Comparison of ENCODE assay signal across 16 cellular contexts in the genomic region with DNA sequence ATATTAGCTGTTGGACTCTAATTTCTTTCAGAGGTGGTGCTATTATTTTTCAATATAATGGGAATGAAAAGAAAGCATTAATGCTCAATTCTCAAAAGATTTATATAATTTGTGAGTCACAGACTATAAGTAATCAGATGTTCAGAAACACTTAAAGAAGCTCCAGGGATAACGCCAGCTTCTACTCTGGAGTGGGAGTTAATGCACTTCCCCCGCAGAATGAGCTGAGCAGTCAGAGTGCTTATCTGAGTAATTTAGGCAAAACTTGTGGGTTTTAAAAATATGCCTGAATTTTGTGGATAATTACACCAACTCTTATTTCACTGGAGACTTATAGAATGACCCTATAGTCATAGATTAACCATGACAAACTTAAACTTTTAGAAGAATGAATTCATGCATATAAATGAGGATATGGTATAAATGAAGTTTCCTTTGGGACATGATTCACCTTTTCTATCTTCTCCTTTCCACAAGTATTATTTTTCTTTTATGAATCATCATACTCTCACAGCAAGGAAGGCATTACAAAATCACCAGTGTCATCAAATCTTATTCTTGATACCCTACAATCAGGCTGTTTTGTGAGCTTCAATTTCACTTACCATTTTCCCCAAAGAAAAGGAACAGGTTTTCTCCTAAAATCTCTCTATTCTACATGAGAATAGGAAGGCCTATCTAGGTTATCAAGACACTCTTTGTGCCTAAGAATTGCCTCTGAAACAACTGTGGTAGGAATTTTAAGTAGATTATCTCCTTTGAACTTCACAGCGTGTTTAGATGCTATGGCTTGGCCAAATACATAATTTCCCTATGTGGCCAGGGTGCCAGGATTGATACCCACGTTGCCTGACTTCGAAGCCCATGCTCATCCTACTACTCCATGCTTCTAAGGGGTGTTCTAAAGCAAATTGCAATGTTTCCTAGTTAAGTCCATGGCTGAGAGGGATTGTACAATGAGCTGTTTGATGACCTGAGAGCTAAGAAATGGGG.
DNase-seq lines count a peak whose midpoint lies in the region; ATAC-seq, FAIRE-seq and TF ChIP-seq lines count a peak whose summit lies in the region.
"Had no signal": no experiment of that assay in that cellular context is flagged by ENCODE, and none has a peak within 500 bp of the region (broad histone marks: within the 10 kb centered on the region; RNA-seq: fewer than 3 reads in every experiment).

No MANE protein-coding gene starts in this region.

- BruUV-seq in HepG2 (replicated peaks; lab: Mats Ljungman, UMichigan), result no TSS peak

- DNase-seq in HepG2 (ENCODE audit: low spot score), result no peak
- no peak for DNase-seq in right lobe of liver
- peak; percentile 45 for DNase-seq in astrocyte of the cerebellum (ENCODE audit: low read depth)
- peak; percentile 84 for DNase-seq in kidney glomerular epithelial cell (lab: John Stamatoyannopoulos, UW)
- no peak for DNase-seq in MM.1S
- no peak for DNase-seq in testis
- no peak for DNase-seq in MG63
- no peak for DNase-seq in NCI-H82 treated with DMSO at 0.1 percent for 48 hours (lab: John Stamatoyannopoulos, UW; ENCODE audit: unreplicated experiment)
- DNase-seq: activated CD4-positive, alpha-beta memory T cell treated with anti-CD3 and anti-CD28 coated beads for 36 hours; activated gamma-delta T cell; central memory CD4-positive, alpha-beta T cell; DMS53; left ventricle myocardium superior; NCI-H2029 treated with DMSO at 0.1 percent for 48 hours; small intestine had no signal

- TF ChIP-seq EP300 in HepG2 (IDR thresholded peaks at IDR 0.05; ENCODE audit: low read depth in 2 of 2, low read length in 2 of 2) (no peak), HepG2 (CRISPR knock-in tag; IDR thresholded peaks at IDR 0.05; ENCODE audit: borderline replicate concordance) (no peak)

- in situ Hi-C loops in HepG2 (cut with HindIII; ENCODE audit: extremely low pct_ligation_motif_present, low pct_unique_long_range_greater_than_20kb), result no loop called here
- in situ Hi-C loops in astrocyte of the cerebellum (cut with HindIII; ENCODE audit: low sequenced_read_pairs), result no loop called here

- no peak for FAIRE-seq in HepG2 (lab: Jason Lieb, UNC)
- FAIRE-seq: small intestine had no signal

- 19% methylated on average over 5 of the region's 5 CpGs for WGBS in HepG2 (ENCODE audit: low lambda C conversion rate)
- 44% methylated on average over 5 of the region's 5 CpGs for WGBS in right lobe of liver (ENCODE audit: insufficient coverage, low coverage, low lambda C conversion rate, missing lambda C conversion rate)
- WGBS in testis, 2 donors, result 52 to 69% methylated on average over 5 of the region's 5 CpGs

- no peaks in the 10 kb centered on the region for H3K79me2 ChIP-seq in HepG2 (ENCODE audit: insufficient read depth, low read length)
- H3K79me2 ChIP-seq in MM.1S (ENCODE audit: low read length), result no peaks in the 10 kb centered on the region

- H2AFZ ChIP-seq in HepG2 (ENCODE audit: low read length), result no peak overlapping the region
- H2AFZ ChIP-seq in MM.1S (ENCODE audit: low read length), result no peak overlapping the region

- H3K4me3 ChIP-seq in HepG2 (replicated peaks in 1 of 3; ENCODE audit: insufficient read depth in 1 of 3, low read depth in 2 of 3, low read length in 3 of 3), result no peak overlapping the region
- H3K4me3 ChIP-seq in right lobe of liver, result no peak overlapping the region
- no peak overlapping the region for H3K4me3 ChIP-seq in astrocyte of the cerebellum (ENCODE audit: low read depth, low read length)
- H3K4me3 ChIP-seq in MM.1S (ENCODE audit: low read length), result no peak overlapping the region
- no peak overlapping the region for H3K4me3 ChIP-seq in testis
- no peak overlapping the region for H3K4me3 ChIP-seq in MG63
- H3K4me3 ChIP-seq: suprapubic skin had no signal

- H3K27ac ChIP-seq in HepG2 (ENCODE audit: extremely low read length, insufficient read depth, low read length), result no peak overlapping the region
- H3K27ac ChIP-seq in right lobe of liver, result no peak overlapping the region
- H3K27ac ChIP-seq in MM.1S (ENCODE audit: low read length), result no peak overlapping the region
- H3K27ac ChIP-seq in testis, result no peak overlapping the region
- H3K27ac ChIP-seq: suprapubic skin had no signal

- ATAC-seq in HepG2 (no peak), right lobe of liver (no peak)
- ATAC-seq: left ventricle myocardium superior had no signal

- intact Hi-C loops in HepG2 (cut with micrococcal nuclease; ENCODE audit: unreplicated experiment) (no loop called here), right lobe of liver (cut with DNase I) (no loop called here), testis (cut with DNase I; ENCODE audit: low total_unique reads) (no loop called here)

- TF ChIP-seq POLR2A in HepG2 (IDR thresholded peaks at IDR 0.05; ENCODE audit: insufficient read depth in 1 of 2, low read depth in 2 of 2, low read length in 2 of 2) (no peak), right lobe of liver (IDR thresholded peaks at IDR 0.05) (no peak), testis (IDR thresholded peaks at IDR 0.05) (no peak)

- no peak overlapping the region for H3K9ac ChIP-seq in HepG2 (ENCODE audit: insufficient read depth, low read depth, low read length)
- H3K9ac ChIP-seq in MM.1S (ENCODE audit: low read length), result no peak overlapping the region

- no peaks in the 10 kb centered on the region for H3K9me2 ChIP-seq in MM.1S (replicated peaks; ENCODE audit: insufficient read depth, low read length)

- H3K9me3 ChIP-seq in HepG2 (ENCODE audit: low read length) (no peaks in the 10 kb centered on the region), right lobe of liver (no peaks in the 10 kb centered on the region), MM.1S (replicated peaks; ENCODE audit: insufficient read depth, low read length) (no peaks in the 10 kb centered on the region), testis (no peaks in the 10 kb centered on the region), MG63 (no peaks in the 10 kb centered on the region)

- H3K36me3 ChIP-seq in HepG2 (replicated peaks in 1 of 2; ENCODE audit: control insufficient read depth in 1 of 2, insufficient read depth in 2 of 2, low read length in 2 of 2) (no peaks in the 10 kb centered on the region), right lobe of liver (no peaks in the 10 kb centered on the region), MM.1S (replicated peaks; ENCODE audit: insufficient read depth, low read length) (no peaks in the 10 kb centered on the region), testis (ENCODE audit: low read depth, missing control alignments) (no peaks in the 10 kb centered on the region), MG63 (no peaks in the 10 kb centered on the region)
- H3K36me3 ChIP-seq: suprapubic skin had no signal

- CTCF ChIA-PET in HepG2 (lab: Yijun Ruan, JAX; ENCODE audit: low intra/inter-chr PET ratio, low total read pairs), result no interaction called here

- POLR2A ChIA-PET in HepG2 (lab: Yijun Ruan, JAX), result no interaction called here

- H3K4me1 ChIP-seq in HepG2 (ENCODE audit: insufficient read depth, low read length) (no peaks in the 10 kb centered on the region), right lobe of liver (no peaks in the 10 kb centered on the region), MM.1S (ENCODE audit: low read length) (no peaks in the 10 kb centered on the region), testis (no peaks in the 10 kb centered on the region)
- H3K4me1 ChIP-seq: suprapubic skin had no signal

- H3F3A ChIP-seq in MM.1S (ENCODE audit: insufficient read depth, low read length), result no peaks in the 10 kb centered on the region

- H3K4me2 ChIP-seq in HepG2 (ENCODE audit: low read depth, low read length), result no peak overlapping the region
- H3K4me2 ChIP-seq in MM.1S (ENCODE audit: low read depth, low read length), result no peak overlapping the region

- TF ChIP-seq RAD21 in HepG2 (CRISPR knock-in tag; IDR thresholded peaks at IDR 0.05), result no peak

- no peaks in the 10 kb centered on the region for H4K20me1 ChIP-seq in HepG2 (ENCODE audit: insufficient read depth, low read length)
- H4K20me1 ChIP-seq in MM.1S (ENCODE audit: insufficient read depth, low read length), result no peaks in the 10 kb centered on the region

- no peaks in the 10 kb centered on the region for H3K27me3 ChIP-seq in HepG2 (ENCODE audit: control insufficient read depth in 1 of 2, insufficient read depth in 2 of 2, low read length in 2 of 2)
- H3K27me3 ChIP-seq in right lobe of liver, result no peaks in the 10 kb centered on the region
- H3K27me3 ChIP-seq in MM.1S (replicated peaks; ENCODE audit: insufficient read depth, low read length), result no peaks in the 10 kb centered on the region
- H3K27me3 ChIP-seq in testis, result no peaks in the 10 kb centered on the region
- H3K27me3 ChIP-seq in MG63, result no peaks in the 10 kb centered on the region
- H3K27me3 ChIP-seq: suprapubic skin had no signal

- TF ChIP-seq CTCF in HepG2 (CRISPR knock-in tag; IDR thresholded peaks at IDR 0.05) (no peak), right lobe of liver (IDR thresholded peaks at IDR 0.05) (no peak), astrocyte of the cerebellum (IDR thresholded peaks at IDR 0.05; ENCODE audit: low read depth, low read length, missing control alignments) (no peak), MM.1S (IDR thresholded peaks at IDR 0.05; ENCODE audit: low read length) (no peak), testis (IDR thresholded peaks at IDR 0.05) (no peak)

TF ChIP-seq in HepG2, 621 proteins besides CTCF, POLR2A, EP300 and RAD21 (continues in another document):
- TF ChIP-seq NCOA2 (CRISPR knock-in tag; IDR thresholded peaks at IDR 0.05) (no peak), ZNF281 (CRISPR knock-in tag; IDR thresholded peaks at IDR 0.05; ENCODE audit: borderline replicate concordance) (no peak), CREB1 (IDR thresholded peaks at IDR 0.05) (0 out of 2 replicates have a peak, but pooled peaks have one; percentile 16), CREB1 (CRISPR knock-in tag; IDR thresholded peaks at IDR 0.05) (no peak)

Comparison
In these comparisons a context has a peak if more than half of its experiments do, and no peak if none do; other contexts are left out.
1. DNase-seq: peak in astrocyte of the cerebellum (single experiment) and kidney glomerular epithelial cell (single experiment); none in HepG2 (single experiment), right lobe of liver (0 of 3), MM.1S (single experiment), testis (single experiment), MG63 (single experiment) and NCI-H82 treated with DMSO at 0.1 percent for 48 hours (single experiment).